In genomic region chr15:57607570-57608000, GRCh38 we compare ENCODE assay signal across 13 cellular contexts. TPM values are rescaled to one million over a fixed set of nuclear protein-coding genes. Genes with fewer than 3 reads are reported as not detected.
DNase-seq lines count a peak whose midpoint lies in the region; ATAC-seq and TF ChIP-seq lines count a peak whose summit lies in the region.
"Had no signal": no experiment of that assay in that cellular context is flagged by ENCODE, and none has a peak within 500 bp of the region (broad histone marks: within the 10 kb centered on the region; RNA-seq: fewer than 3 reads in every experiment).

No MANE protein-coding gene starts in this region.

- CTCF ChIA-PET in naive thymus-derived CD4-positive, alpha-beta T cell (lab: Charles Lee), result interaction anchor here (2.7 kb wide), 1 partner anchor 47 kb away, joined by 15 read pairs; no protein-coding TSS in a partner anchor

- TF ChIP-seq CTCF in fibroblast of pulmonary artery (IDR thresholded peaks at IDR 0.05; ENCODE audit: low read length, missing control alignments) (no peak), chondrocyte (IDR thresholded peaks at IDR 0.05) (no peak)

- intact Hi-C loops in naive thymus-derived CD4-positive, alpha-beta T cell (cut with micrococcal nuclease), result no loop called here

- peak overlapping the region in 1 of 9 donors; percentile 33 for H3K27ac Mint-ChIP-seq in naive thymus-derived CD4-positive, alpha-beta T cell
- H3K27ac Mint-ChIP-seq in chondrocyte (ENCODE audit: unreplicated experiment), result no peak overlapping the region
- H3K27ac Mint-ChIP-seq: CD8-positive, alpha-beta T cell; memory B cell had no signal

- H3K27me3 ChIP-seq in SJSA1 (replicated peaks), result no peaks in the 10 kb centered on the region
- H3K27me3 ChIP-seq in naive thymus-derived CD4-positive, alpha-beta T cell (ENCODE audit: control insufficient read depth in 2 of 2, insufficient read depth in 2 of 2, low read length in 2 of 2), result no peaks in the 10 kb centered on the region
- H3K27me3 ChIP-seq in HAP-1 (ENCODE audit: low read depth), result no peaks in the 10 kb centered on the region

- POLR2A ChIA-PET in naive thymus-derived CD4-positive, alpha-beta T cell (lab: Charles Lee), result no interaction called here

- H3K27ac ChIP-seq in SJSA1, result no peak overlapping the region
- H3K27ac ChIP-seq in naive thymus-derived CD4-positive, alpha-beta T cell (ENCODE audit: low read depth, low read length), result no peak overlapping the region

- H3K4me1 ChIP-seq in SJSA1 (replicated peaks) (peaks cover 6% of the 10 kb centered on the region), HAP-1 (peaks cover 19% of the 10 kb centered on the region)
- no peaks in the 10 kb centered on the region for H3K4me1 ChIP-seq in naive thymus-derived CD4-positive, alpha-beta T cell (ENCODE audit: control insufficient read depth in 2 of 2, insufficient read depth in 2 of 2, low read length in 2 of 2)

- in situ Hi-C loops in HAP-1 (cut with MboI; ENCODE audit: low sequenced_read_pairs), result no loop called here

- no peak overlapping the region for H3K4me3 ChIP-seq in SJSA1
- no peak overlapping the region for H3K4me3 ChIP-seq in fibroblast of pulmonary artery (replicated peaks; ENCODE audit: low read depth, low read length)
- no peak overlapping the region for H3K4me3 ChIP-seq in naive thymus-derived CD4-positive, alpha-beta T cell (ENCODE audit: low read length)
- H3K4me3 ChIP-seq in HAP-1, result no peak overlapping the region

- DNase-seq in EL (peak; percentile 90), SJSA1 (ENCODE audit: low read depth in 1 of 2, low spot score in 2 of 2) (peak; percentile 14 to 49), fibroblast of pulmonary artery (ENCODE audit: low read depth) (peak; percentile 67), HAP-1 (ENCODE audit: low spot score in 2 of 2) (no peak), chondrocyte (ENCODE audit: low spot score) (no peak)
- no peak for DNase-seq in naive thymus-derived CD4-positive, alpha-beta T cell
- DNase-seq in activated effector memory CD4-positive, alpha-beta T cell treated with anti-CD3 and anti-CD28 coated beads, Interleukin-2, amount 50 U/mL, for 16 hours, result no peak
- DNase-seq: CD8-positive, alpha-beta T cell; effector CD4-positive, alpha-beta T cell; NCI-H345; stimulated activated naive CD4-positive, alpha-beta T cell had no signal

- peaks cover 0 to 23% (median 0%) of the 10 kb centered on the region in 5 donors for H3K27me3 Mint-ChIP-seq in naive thymus-derived CD4-positive, alpha-beta T cell
- peaks cover 10% of the 10 kb centered on the region for H3K27me3 Mint-ChIP-seq in chondrocyte (ENCODE audit: low read depth)

- no peaks in the 10 kb centered on the region for H3K36me3 ChIP-seq in SJSA1
- H3K36me3 ChIP-seq in naive thymus-derived CD4-positive, alpha-beta T cell (ENCODE audit: control insufficient read depth in 2 of 3, insufficient read depth in 3 of 3, low read length in 3 of 3), result no peaks in the 10 kb centered on the region
- H3K36me3 ChIP-seq in HAP-1 (replicated peaks), result no peaks in the 10 kb centered on the region

- H3K36me3 Mint-ChIP-seq in naive thymus-derived CD4-positive, alpha-beta T cell, result peaks cover 0 to 16% (median 0%) of the 10 kb centered on the region in 5 donors
- no peaks in the 10 kb centered on the region for H3K36me3 Mint-ChIP-seq in chondrocyte (ENCODE audit: low read depth)
- H3K36me3 Mint-ChIP-seq: CD8-positive, alpha-beta T cell; memory B cell had no signal

- H3K9me3 ChIP-seq in SJSA1 (replicated peaks), result no peaks in the 10 kb centered on the region
- no peaks in the 10 kb centered on the region for H3K9me3 ChIP-seq in naive thymus-derived CD4-positive, alpha-beta T cell (ENCODE audit: control insufficient read depth in 2 of 3, low read length in 3 of 3)
- no peaks in the 10 kb centered on the region for H3K9me3 ChIP-seq in HAP-1

- peaks cover 0 to 1% (median 0%) of the 10 kb centered on the region in 7 donors for H3K4me1 Mint-ChIP-seq in naive thymus-derived CD4-positive, alpha-beta T cell
- peaks cover 13% of the 10 kb centered on the region for H3K4me1 Mint-ChIP-seq in chondrocyte (ENCODE audit: low read depth)
- H3K4me1 Mint-ChIP-seq: memory B cell had no signal

- no peaks in the 10 kb centered on the region for H3K9me3 Mint-ChIP-seq in naive thymus-derived CD4-positive, alpha-beta T cell
- H3K9me3 Mint-ChIP-seq in chondrocyte (ENCODE audit: low read depth), result no peaks in the 10 kb centered on the region
- H3K9me3 Mint-ChIP-seq: CD8-positive, alpha-beta T cell; memory B cell had no signal

- no peak overlapping the region for H3K4me3 Mint-ChIP-seq in naive thymus-derived CD4-positive, alpha-beta T cell
- H3K4me3 Mint-ChIP-seq in chondrocyte (ENCODE audit: unreplicated experiment), result no peak overlapping the region
- H3K4me3 Mint-ChIP-seq: CD8-positive, alpha-beta T cell; memory B cell had no signal

- ATAC-seq in naive thymus-derived CD4-positive, alpha-beta T cell, result peak; percentile 29
- no peak for ATAC-seq in GM18867 (IDR thresholded peaks at IDR 0.05; ENCODE audit: unreplicated experiment)
- ATAC-seq: CD8-positive, alpha-beta T cell had no signal

RNA-seq across cellular contexts. Expression of gene MYZAP, which starts 15.9 kb away (rescaled TPM):
- total RNA-seq in SJSA1 (2014; rRNA removed; shearing (Covaris generic)), result 0.72 TPM in 1 of 2 replicates, not detected in the other
- 1 to 10 TPM in 4 of 5 experiments, not detected in 1; 1.1 to 2.2 (median 1.7) TPM for total RNA-seq in naive thymus-derived CD4-positive, alpha-beta T cell
- polyA plus RNA-seq in naive thymus-derived CD4-positive, alpha-beta T cell, result 1 to 10 TPM; 4.2 to 9.7 TPM
- total RNA-seq in chondrocyte, result 0.17 to 1.9 TPM in 2 of 3 replicates, not detected in the other

Comparison
In these comparisons a context has a peak if more than half of its experiments do, and no peak if none do; other contexts are left out.
1. DNase-seq: peak in EL (single experiment), SJSA1 (2 of 2) and fibroblast of pulmonary artery (single experiment); none in naive thymus-derived CD4-positive, alpha-beta T cell (0 of 9), HAP-1 (0 of 2), chondrocyte (single experiment) and activated effector memory CD4-positive, alpha-beta T cell treated with anti-CD3 and anti-CD28 coated beads, Interleukin-2, amount 50 U/mL, for 16 hours (single experiment).